9 cellular contexts compared by ENCODE assay signal in genomic region chr1:40389871-40390560, GRCh38. TPM values are rescaled to one million over a fixed set of nuclear protein-coding genes. Genes with fewer than 3 reads are reported as not detected.
DNase-seq lines count a peak whose midpoint lies in the region; ATAC-seq and TF ChIP-seq lines count a peak whose summit lies in the region.
"Had no signal": no experiment of that assay in that cellular context is flagged by ENCODE, and none has a peak within 500 bp of the region (broad histone marks: within the 10 kb centered on the region; RNA-seq: fewer than 3 reads in every experiment).

No MANE protein-coding gene starts in this region.

- H3K27ac Mint-ChIP-seq in activated naive CD8-positive, alpha-beta T cell = peak overlapping the region; percentile 99
- H3K27ac Mint-ChIP-seq in stimulated activated naive B cell treated with anti-CD40 and anti-IgM and Interleukin-4, amounts not matched to agents 10 μg/mL and 1 μg/mL and 100 μg/mL, for 72 hours = peak overlapping the region; percentile 99

- H2BK120ac ChIP-seq in neuronal stem cell (ENCODE audit: low read depth, low read length) = no peak overlapping the region

- no peak for TF ChIP-seq CTCF in HEK293 (tag by site-specific recombination; IDR thresholded peaks at IDR 0.05)
- no peak for TF ChIP-seq CTCF in left ventricle myocardium inferior (IDR thresholded peaks at IDR 0.05; ENCODE audit: borderline replicate concordance)

- DNase-seq in left ventricle myocardium inferior = no peak
- DNase-seq in stimulated activated naive B cell treated with anti-CD40 and anti-IgM and Interleukin-4, amounts not matched to agents 10 μg/mL and 1 μg/mL and 100 μg/mL, for 72 hours = no peak
- DNase-seq in neuronal stem cell (ENCODE audit: low spot score) = no peak
- no peak for DNase-seq in stimulated activated CD4-positive, alpha-beta T cell treated with anti-CD3 and anti-CD28 coated beads, Interleukin-1b, Interleukin-23, amount 100 ng/mL, for 48 hours
- DNase-seq in epidermal melanocyte (ENCODE audit: insufficient read length, low spot score) = no peak
- no peak for DNase-seq in RPMI8226
- DNase-seq: stimulated activated CD4-positive, alpha-beta T cell treated with anti-CD3 and anti-CD28 coated beads, Interleukin-2, amount 100 ng/mL, for 24 hours had no signal

- H3K36me3 ChIP-seq in HEK293 (ENCODE audit: control insufficient read depth in 2 of 2, insufficient read depth in 1 of 2, low read length in 2 of 2) = peaks cover 0 to 6% of the 10 kb centered on the region in 2 experiments; a peak in 1 of 3 replicates
- peaks cover 8% of the 10 kb centered on the region for H3K36me3 ChIP-seq in left ventricle myocardium inferior
- peaks cover 0 to 2% of the 10 kb centered on the region in 2 donors for H3K36me3 ChIP-seq in neuronal stem cell (replicated peaks in 1 of 2; ENCODE audit: control insufficient read depth in 2 of 2, insufficient read depth in 2 of 2, low read length in 2 of 2)

- H2BK5ac ChIP-seq in neuronal stem cell (ENCODE audit: low read length) = no peak overlapping the region

- H2BK15ac ChIP-seq in neuronal stem cell (ENCODE audit: low read length) = no peak overlapping the region

- H3K9ac ChIP-seq in neuronal stem cell (ENCODE audit: low read depth, low read length, poor library complexity) = no peak overlapping the region

- no peak for ATAC-seq in stimulated activated naive B cell treated with anti-CD40 and anti-IgM and Interleukin-4, amounts not matched to agents 10 μg/mL and 1 μg/mL and 100 μg/mL, for 72 hours (replicated peaks)

- H4K8ac ChIP-seq in neuronal stem cell (ENCODE audit: low read depth, low read length) = no peak overlapping the region

- H3K23ac ChIP-seq in neuronal stem cell (ENCODE audit: low read depth, low read length, poor library complexity) = no peak overlapping the region

- H3K9me3 ChIP-seq in HEK293 (ENCODE audit: control insufficient read depth, insufficient read depth, low read depth, low read length) (no peaks in the 10 kb centered on the region), left ventricle myocardium inferior (replicated peaks) (no peaks in the 10 kb centered on the region), neuronal stem cell (replicated peaks in 1 of 2; ENCODE audit: control insufficient read depth in 2 of 2, insufficient read depth in 1 of 2, low read depth in 1 of 2, low read length in 2 of 2) (no peaks in the 10 kb centered on the region)

- CTCF ChIA-PET in HEK293 (lab: Yijun Ruan, JAX) = interaction anchor here (4.1 kb wide), 1 partner anchor 15 kb away, joined by 26 read pairs; no protein-coding TSS in a partner anchor

- no peak overlapping the region for H2AK5ac ChIP-seq in neuronal stem cell (ENCODE audit: low read depth, low read length)

- H2AFZ ChIP-seq in neuronal stem cell (ENCODE audit: low read length) = no peak overlapping the region

- H3K9me3 Mint-ChIP-seq in activated naive CD8-positive, alpha-beta T cell (ENCODE audit: low read depth) = peaks cover 2% of the 10 kb centered on the region
- peaks cover 0 to 5% of the 10 kb centered on the region in 2 donors for H3K9me3 Mint-ChIP-seq in stimulated activated naive B cell treated with anti-CD40 and anti-IgM and Interleukin-4, amounts not matched to agents 10 μg/mL and 1 μg/mL and 100 μg/mL, for 72 hours

- no CpG with 5 or more reads among the region's 4 CpGs for WGBS in neuronal stem cell (ENCODE audit: extremely low coverage in 2 of 2, insufficient read length in 2 of 2, insufficient replicate concordance in 1 of 2), 2 donors

- H3K36me3 Mint-ChIP-seq in activated naive CD8-positive, alpha-beta T cell = peaks cover 16% of the 10 kb centered on the region
- peaks cover 42 to 57% of the 10 kb centered on the region in 2 donors for H3K36me3 Mint-ChIP-seq in stimulated activated naive B cell treated with anti-CD40 and anti-IgM and Interleukin-4, amounts not matched to agents 10 μg/mL and 1 μg/mL and 100 μg/mL, for 72 hours

- intact Hi-C loops in left ventricle myocardium inferior (cut with micrococcal nuclease) = no loop called here

- no peak overlapping the region for H4K91ac ChIP-seq in neuronal stem cell (ENCODE audit: low read depth, low read length, poor library complexity)

- POLR2A ChIA-PET in HEK293 (lab: Yijun Ruan, JAX) = no interaction called here

- no peak overlapping the region for H2BK12ac ChIP-seq in neuronal stem cell (ENCODE audit: low read length)

- H3K4ac ChIP-seq in neuronal stem cell (ENCODE audit: low read length) = no peak overlapping the region

- peak overlapping the region; percentile 95 for H3K4me3 Mint-ChIP-seq in activated naive CD8-positive, alpha-beta T cell
- peak overlapping the region; percentile 54 to 60 for H3K4me3 Mint-ChIP-seq in stimulated activated naive B cell treated with anti-CD40 and anti-IgM and Interleukin-4, amounts not matched to agents 10 μg/mL and 1 μg/mL and 100 μg/mL, for 72 hours

- peaks cover 91% of the 10 kb centered on the region for H3K4me1 Mint-ChIP-seq in activated naive CD8-positive, alpha-beta T cell (ENCODE audit: low read depth)
- H3K4me1 Mint-ChIP-seq in stimulated activated naive B cell treated with anti-CD40 and anti-IgM and Interleukin-4, amounts not matched to agents 10 μg/mL and 1 μg/mL and 100 μg/mL, for 72 hours = peaks cover 61 to 85% of the 10 kb centered on the region in 2 donors

- H3K27ac ChIP-seq in HEK293 (ENCODE audit: extremely low read depth, low read depth, low read length) = no peak overlapping the region
- H3K27ac ChIP-seq in left ventricle myocardium inferior (replicated peaks) = peak overlapping the region; percentile 33
- H3K27ac ChIP-seq in neuronal stem cell (replicated peaks; ENCODE audit: low read length) = no peak overlapping the region

- no peak overlapping the region for H3K4me2 ChIP-seq in neuronal stem cell (ENCODE audit: insufficient read depth, low read length, poor library complexity, severe bottlenecking)

- H3K4me3 ChIP-seq in HEK293 (ENCODE audit: low read depth, low read length) (no peak overlapping the region), left ventricle myocardium inferior (no peak overlapping the region), neuronal stem cell (ENCODE audit: low read length in 2 of 2) (no peak overlapping the region)

- no peaks in the 10 kb centered on the region for H3K79me1 ChIP-seq in neuronal stem cell (ENCODE audit: low read depth, low read length)

- H3K27me3 ChIP-seq in left ventricle myocardium inferior (ENCODE audit: low read depth) = no peaks in the 10 kb centered on the region
- no peaks in the 10 kb centered on the region for H3K27me3 ChIP-seq in neuronal stem cell (ENCODE audit: control insufficient read depth in 3 of 3, insufficient read depth in 3 of 3, low read depth in 1 of 3, low read length in 3 of 3)

- H3K4me1 ChIP-seq in HEK293 (ENCODE audit: control insufficient read depth, insufficient read depth, low read length) (peaks cover 4% of the 10 kb centered on the region; the same call in 1 of the 2 replicates), left ventricle myocardium inferior (peaks cover 41% of the 10 kb centered on the region), neuronal stem cell (ENCODE audit: control insufficient read depth in 2 of 2, insufficient read depth in 1 of 2, low read depth in 1 of 2, low read length in 2 of 2) (peaks cover 5 to 13% of the 10 kb centered on the region in 2 donors)

- no peak overlapping the region for H3K18ac ChIP-seq in neuronal stem cell (ENCODE audit: low read length)

- no peak overlapping the region for H3K14ac ChIP-seq in neuronal stem cell (ENCODE audit: low read length)

- no peaks in the 10 kb centered on the region for H3K27me3 Mint-ChIP-seq in activated naive CD8-positive, alpha-beta T cell
- no peaks in the 10 kb centered on the region for H3K27me3 Mint-ChIP-seq in stimulated activated naive B cell treated with anti-CD40 and anti-IgM and Interleukin-4, amounts not matched to agents 10 μg/mL and 1 μg/mL and 100 μg/mL, for 72 hours

TF ChIP-seq in HEK293, 187 proteins besides CTCF, POLR2A, EP300 and RAD21:
- TF ChIP-seq PRDM6 (tag by site-specific recombination; IDR thresholded peaks at IDR 0.05) = no peak
- peak; percentile 20; the same call in 1 of the 2 replicates for TF ChIP-seq GFI1B (tag by site-specific recombination; IDR thresholded peaks at IDR 0.05)

RNA-seq across cellular contexts. Expression of gene SMAP2, which starts 16.5 kb away (rescaled TPM):
- total RNA-seq in left ventricle myocardium inferior = 15.0 TPM
- 12.8 TPM for polyA plus RNA-seq in neuronal stem cell (2013, experiment 1 of 2)
- polyA plus RNA-seq in neuronal stem cell (2013, experiment 2 of 2) = 12.4 TPM
